9 cellular contexts compared by ENCODE assay signal in genomic region chr19:14507704-14508246, GRCh38. TPM values are rescaled to one million over a fixed set of nuclear protein-coding genes. Genes with fewer than 3 reads are reported as not detected.
A peak's percentile ranks its signal among the peaks of the same experiment; 100 is the strongest.
DNase-seq lines count a peak whose midpoint lies in the region; ATAC-seq and TF ChIP-seq lines count a peak whose summit lies in the region.
"Had no signal": no experiment of that assay in that cellular context is flagged by ENCODE, and none has a peak within 500 bp of the region (broad histone marks: within the 10 kb centered on the region; RNA-seq: fewer than 3 reads in every experiment).

No MANE protein-coding gene starts in this region.

- H3K36me3 ChIP-seq in vagina = no peaks in the 10 kb centered on the region

- H3K9me3 ChIP-seq in T-helper 17 cell (ENCODE audit: control insufficient read depth, low read length, poor library complexity, severe bottlenecking) (no peaks in the 10 kb centered on the region), vagina (no peaks in the 10 kb centered on the region)

- no peak for DNase-seq in stimulated activated naive CD8-positive, alpha-beta T cell treated with anti-CD3 and anti-CD28 coated beads, Interleukin-15, Interleukin-2, amounts not matched to agents 100 U/mL and 50 U/mL, for 24 hours
- no peak for DNase-seq in T-helper 17 cell
- DNase-seq in fibroblast of mammary gland (ENCODE audit: low read depth) = peak; percentile 49
- DNase-seq in vagina (ENCODE audit: extremely low spot score in 2 of 2) = no peak
- DNase-seq in NCI-H774 (lab: John Stamatoyannopoulos, UW) = no peak
- no peak for DNase-seq in HK-2 (ENCODE audit: unreplicated experiment)
- DNase-seq: DMS79 had no signal

- peak overlapping the region; percentile 46 for H3K27ac ChIP-seq in vagina

- H3K4me3 ChIP-seq in fibroblast of mammary gland (ENCODE audit: control insufficient read depth, low read depth, low read length) (no peak overlapping the region), vagina (no peak overlapping the region)

- intact Hi-C loops in vagina (cut with DNase I) = no loop called here

- H3K9me3 Mint-ChIP-seq in stimulated activated naive CD8-positive, alpha-beta T cell treated with anti-CD3 and anti-CD28 coated beads, Interleukin-15, Interleukin-2, amounts not matched to agents 100 ng/mL and 50 ng/mL, for 24 hours = no peaks in the 10 kb centered on the region

- no peaks in the 10 kb centered on the region for H3K27me3 Mint-ChIP-seq in stimulated activated naive CD8-positive, alpha-beta T cell treated with anti-CD3 and anti-CD28 coated beads, Interleukin-15, Interleukin-2, amounts not matched to agents 100 ng/mL and 50 ng/mL, for 24 hours
- no peaks in the 10 kb centered on the region for H3K27me3 Mint-ChIP-seq in T-helper 17 cell

- no peaks in the 10 kb centered on the region for H3K36me3 Mint-ChIP-seq in stimulated activated naive CD8-positive, alpha-beta T cell treated with anti-CD3 and anti-CD28 coated beads, Interleukin-15, Interleukin-2, amounts not matched to agents 100 ng/mL and 50 ng/mL, for 24 hours (ENCODE audit: low read depth)
- H3K36me3 Mint-ChIP-seq in T-helper 17 cell (ENCODE audit: low read depth) = no peaks in the 10 kb centered on the region

- no peaks in the 10 kb centered on the region for H3K4me1 ChIP-seq in vagina

- no peak overlapping the region for H3K4me3 Mint-ChIP-seq in stimulated activated naive CD8-positive, alpha-beta T cell treated with anti-CD3 and anti-CD28 coated beads, Interleukin-15, Interleukin-2, amounts not matched to agents 100 ng/mL and 50 ng/mL, for 24 hours
- peak overlapping the region; percentile 77 for H3K4me3 Mint-ChIP-seq in T-helper 17 cell

- peaks cover 50% of the 10 kb centered on the region for H3K4me1 Mint-ChIP-seq in stimulated activated naive CD8-positive, alpha-beta T cell treated with anti-CD3 and anti-CD28 coated beads, Interleukin-15, Interleukin-2, amounts not matched to agents 100 ng/mL and 50 ng/mL, for 24 hours (ENCODE audit: low read depth)
- H3K4me1 Mint-ChIP-seq in T-helper 17 cell = peaks cover 43% of the 10 kb centered on the region

- ATAC-seq in stimulated activated naive CD8-positive, alpha-beta T cell treated with anti-CD3 and anti-CD28 coated beads, Interleukin-15, Interleukin-2, amounts not matched to agents 100 U/mL and 50 U/mL, for 24 hours = no peak
- ATAC-seq in T-helper 17 cell = no peak
- no peak for ATAC-seq in GM21360 (IDR thresholded peaks at IDR 0.05; ENCODE audit: unreplicated experiment)

- TF ChIP-seq POLR2A in vagina (IDR thresholded peaks at IDR 0.05) = no peak

- TF ChIP-seq CTCF in fibroblast of mammary gland (conservative IDR thresholded peaks at IDR 0.05; ENCODE audit: control insufficient read depth, insufficient read depth, low read depth, low read length) (no peak), vagina (IDR thresholded peaks at IDR 0.05) (no peak)

- H3K27me3 ChIP-seq in vagina = no peaks in the 10 kb centered on the region

- H3K27ac Mint-ChIP-seq in stimulated activated naive CD8-positive, alpha-beta T cell treated with anti-CD3 and anti-CD28 coated beads, Interleukin-15, Interleukin-2, amounts not matched to agents 100 ng/mL and 50 ng/mL, for 24 hours = peak overlapping the region; percentile 67
- peak overlapping the region; percentile 98 for H3K27ac Mint-ChIP-seq in T-helper 17 cell

RNA-seq across cellular contexts. Expression of gene DNAJB1, which starts 10.4 kb away (rescaled TPM):
- 100 to 1,000 TPM; 483 to 558 TPM for total RNA-seq in T-helper 17 cell
- 164 TPM for total RNA-seq in vagina

RNA-seq across cellular contexts. Expression of gene GIPC1, which starts 11.8 kb away (rescaled TPM):
- total RNA-seq in T-helper 17 cell = 10 to 100 TPM; 34.8 to 38.6 TPM
- total RNA-seq in vagina = 81.0 TPM

RNA-seq across cellular contexts. Expression of gene TECR, which starts 21.6 kb away (rescaled TPM):
- total RNA-seq in T-helper 17 cell = 100 to 1,000 TPM; 111 to 125 TPM
- total RNA-seq in vagina = 110 TPM

RNA-seq across cellular contexts. Expression of gene PTGER1, which starts 32.6 kb away (rescaled TPM):
- not detected for total RNA-seq in T-helper 17 cell
- not detected for total RNA-seq in vagina
